ENCODE assay signal across 8 cellular contexts in genomic region chr19:18496167-18496979, GRCh38. TPM values are rescaled to one million over a fixed set of nuclear protein-coding genes. Genes with fewer than 3 reads are reported as not detected.
A peak's percentile ranks its signal among the peaks of the same experiment; 100 is the strongest.
DNase-seq lines count a peak whose midpoint lies in the region; ATAC-seq and TF ChIP-seq lines count a peak whose summit lies in the region.

No MANE protein-coding gene starts in this region.

- H3K4me3 Mint-ChIP-seq in endothelial cell (ENCODE audit: unreplicated experiment) = no peak overlapping the region

- peak overlapping the region; percentile 29 for H3K27ac ChIP-seq in PC-9
- H3K27ac ChIP-seq in left lung = peak overlapping the region; percentile 21 to 88
- peak overlapping the region; percentile 64 for H3K27ac ChIP-seq in suprapubic skin

- peaks cover 98% of the 10 kb centered on the region for H4K20me1 ChIP-seq in PC-9 (ENCODE audit: insufficient read depth)

- H3K27me3 ChIP-seq in PC-9 (ENCODE audit: insufficient read depth, low read depth) = no peaks in the 10 kb centered on the region
- H3K27me3 ChIP-seq in left lung = no peaks in the 10 kb centered on the region
- H3K27me3 ChIP-seq in suprapubic skin = no peaks in the 10 kb centered on the region

- peak; percentile 74 for ATAC-seq in left lung

- H3K36me3 ChIP-seq in PC-9 (ENCODE audit: low read depth) = no peaks in the 10 kb centered on the region
- no peaks in the 10 kb centered on the region for H3K36me3 ChIP-seq in left lung
- H3K36me3 ChIP-seq in suprapubic skin = no peaks in the 10 kb centered on the region

- H3K27ac Mint-ChIP-seq in endothelial cell (ENCODE audit: unreplicated experiment) = no peak overlapping the region

- POLR2A ChIA-PET in PC-9 (lab: Charles Lee; ENCODE audit: unreplicated experiment) (interaction anchor here (0.5 to 0.7 kb wide), 4 partner anchors 19 to 181 kb away, joined by 3 to 11 read pairs (median 4); no protein-coding TSS in a partner anchor), HEK293T (lab: Yijun Ruan, JAX) (no interaction called here)

- TF ChIP-seq CTCF in PC-9 (conservative IDR thresholded peaks at IDR 0.05) = no peak; the same call in 1 of the 2 replicates
- no peak for TF ChIP-seq CTCF in left lung (IDR thresholded peaks at IDR 0.05)
- no peak for TF ChIP-seq CTCF in suprapubic skin (IDR thresholded peaks at IDR 0.05)
- no peak for TF ChIP-seq CTCF in endothelial cell (IDR thresholded peaks at IDR 0.05; ENCODE audit: unreplicated experiment)

- no peaks in the 10 kb centered on the region for H3K9me2 ChIP-seq in PC-9 (ENCODE audit: insufficient read depth)

- BruUV-seq in PC-9 (replicated peaks; lab: Mats Ljungman, UMichigan) = no TSS peak

- DNase-seq in NCI-H510A treated with DMSO at 0.1 percent for 48 hours (lab: John Stamatoyannopoulos, UW) (peak; percentile 62), NCI-H510A (lab: John Stamatoyannopoulos, UW) (no peak), PC-9 (peak; percentile 69 to 83), left lung (peak in 1 of 2 donors; percentile 79), suprapubic skin (ENCODE audit: low spot score in 2 of 2) (no peak), endothelial cell (ENCODE audit: low spot score) (no peak), HEK293T (ENCODE audit: extremely low spot score) (no peak)
- DNase-seq in activated effector memory CD4-positive, alpha-beta T cell treated with anti-CD3 and anti-CD28 coated beads, Interleukin-2, amount 50 U/mL, for 16 hours = peak; percentile 84

- 52% methylated on average over 11 of the region's 11 CpGs for WGBS in suprapubic skin

- intact Hi-C loops in PC-9 (cut with micrococcal nuclease; ENCODE audit: unreplicated experiment) = no loop called here
- intact Hi-C loops in left lung (cut with DNase I) = no loop called here

- H3K79me2 ChIP-seq in PC-9 (ENCODE audit: low read depth) = peaks cover 92% of the 10 kb centered on the region

- no peak overlapping the region for H2AFZ ChIP-seq in PC-9

- H3K4me2 ChIP-seq in PC-9 = peak overlapping the region; percentile 53

- no peaks in the 10 kb centered on the region for H3K9me3 Mint-ChIP-seq in endothelial cell (ENCODE audit: unreplicated experiment)

- CTCF ChIA-PET in PC-9 (lab: Charles Lee) = interaction anchor here (0.7 to 1.0 kb wide), 5 partner anchors 23 to 259 kb away, joined by 3 to 10 read pairs (median 4); partner anchors contain the start of gene KXD1
- CTCF ChIA-PET in HEK293T (lab: Yijun Ruan, JAX) = interaction anchor here (1.2 to 1.5 kb wide), 2 partner anchors 8 to 24 kb away, joined by 4 to 7 read pairs; no protein-coding TSS in a partner anchor

- no peak for TF ChIP-seq EP300 in suprapubic skin (IDR thresholded peaks at IDR 0.05)

- no peak for TF ChIP-seq POLR2A in suprapubic skin (IDR thresholded peaks at IDR 0.05)

- H3K4me1 ChIP-seq in PC-9 (replicated peaks; ENCODE audit: insufficient read depth) (peaks cover 24% of the 10 kb centered on the region), left lung (peaks cover 26 to 87% of the 10 kb centered on the region in 2 donors), suprapubic skin (peaks cover 74% of the 10 kb centered on the region)

- no peak overlapping the region for H3K4me3 ChIP-seq in PC-9
- H3K4me3 ChIP-seq in left lung = no peak overlapping the region
- H3K4me3 ChIP-seq in suprapubic skin = no peak overlapping the region

- H3K27me3 Mint-ChIP-seq in endothelial cell (ENCODE audit: unreplicated experiment) = peaks cover 4% of the 10 kb centered on the region

- peaks cover 35% of the 10 kb centered on the region; the same call in 1 of the 2 replicates for H3F3A ChIP-seq in PC-9 (ENCODE audit: insufficient read depth, low read depth)

- H3K36me3 Mint-ChIP-seq in endothelial cell (ENCODE audit: low read depth, unreplicated experiment) = peaks cover 4% of the 10 kb centered on the region

- peaks cover 13% of the 10 kb centered on the region for H3K4me1 Mint-ChIP-seq in endothelial cell (ENCODE audit: unreplicated experiment)

- H3K9me3 ChIP-seq in PC-9 (ENCODE audit: insufficient read depth, low read depth) = no peaks in the 10 kb centered on the region
- no peaks in the 10 kb centered on the region for H3K9me3 ChIP-seq in left lung
- H3K9me3 ChIP-seq in suprapubic skin = no peaks in the 10 kb centered on the region

TF ChIP-seq in HEK293T, 16 proteins besides CTCF, POLR2A, EP300 and RAD21:
- TF ChIP-seq L3MBTL2 (conservative IDR thresholded peaks at IDR 0.05) (no peak), SUZ12 (IDR thresholded peaks at IDR 0.05) (no peak), FOXA1 (IDR thresholded peaks at IDR 0.05) (no peak), FOXK2 (IDR thresholded peaks at IDR 0.05) (no peak), BHLHE40 (IDR thresholded peaks at IDR 0.05; ENCODE audit: borderline replicate concordance) (no peak), PKNOX1 (IDR thresholded peaks at IDR 0.05) (no peak), LEF1 (IDR thresholded peaks at IDR 0.05; ENCODE audit: borderline replicate concordance) (no peak), CTBP1 (IDR thresholded peaks at IDR 0.05; ENCODE audit: borderline replicate concordance) (no peak), ARNT (IDR thresholded peaks at IDR 0.05) (no peak), ELF4 (IDR thresholded peaks at IDR 0.05) (no peak)

RNA-seq across cellular contexts. Expression of gene ELL, which starts 25.5 kb away (rescaled TPM):
- total RNA-seq in PC-9 (2021) (12.9 and 14.6 TPM in 2 replicates), left lung (10 to 100 TPM; 13.3 to 22.9 TPM), suprapubic skin (10 to 100 TPM; 27.0 to 59.5 (median 36.9) TPM), endothelial cell (ENCODE audit: unreplicated experiment) (11.0 TPM)

RNA-seq across cellular contexts. Expression of gene FKBP8, which starts 47.0 kb away (rescaled TPM):
- total RNA-seq in PC-9 (2021) = 231 and 320 TPM in 2 replicates
- total RNA-seq in left lung = 100 to 1,000 TPM; 176 to 195 TPM
- total RNA-seq in suprapubic skin = 100 to 1,000 TPM; 194 to 217 (median 203) TPM
- 229 TPM for total RNA-seq in endothelial cell (ENCODE audit: unreplicated experiment)

RNA-seq across cellular contexts. Expression of gene ISYNA1, which starts 58.4 kb away (rescaled TPM):
- total RNA-seq in PC-9 (2021) (129 and 142 TPM in 2 replicates), left lung (10 to 100 TPM; 22.8 to 43.9 TPM), suprapubic skin (10 to 100 TPM in 3 of 4 donors, 1 to 10 TPM in 1; 7.9 to 27.6 (median 21.0) TPM), endothelial cell (ENCODE audit: unreplicated experiment) (68.5 TPM)

Comparison
In these comparisons a context has a peak if more than half of its experiments do, and no peak if none do; other contexts are left out.
1. DNase-seq: peak in NCI-H510A treated with DMSO at 0.1 percent for 48 hours (single experiment), PC-9 (2 of 2) and activated effector memory CD4-positive, alpha-beta T cell treated with anti-CD3 and anti-CD28 coated beads, Interleukin-2, amount 50 U/mL, for 16 hours (single experiment); none in NCI-H510A (single experiment), suprapubic skin (0 of 2), endothelial cell (single experiment) and HEK293T (single experiment).
2. Peak in every context shown above with its lines, with median percentiles within 50 percentile points of each other: H3K27ac ChIP-seq.